In genomic region chr18:25275414-25276001, GRCh38 we compare ENCODE assay signal across 1 cellular context.
A peak's percentile ranks its signal among the peaks of the same experiment; 100 is the strongest.
TF ChIP-seq lines count a peak whose summit lies in the region.

No MANE protein-coding gene starts in this region.

TF ChIP-seq in PFSK-1, 5 proteins besides CTCF, POLR2A, EP300 and RAD21 (continued from another document):
- TF ChIP-seq REST (IDR thresholded peaks at IDR 0.05; ENCODE audit: insufficient read depth in 1 of 2, low read depth in 2 of 2, low read length in 2 of 2) (peak in 1 of 2 experiments; percentile 62; a peak in 1 of 4 replicates), TAF1 (IDR thresholded peaks at IDR 0.05; ENCODE audit: borderline replicate concordance, insufficient read depth, low read length) (peak; percentile 71; the same call in 1 of the 2 replicates), POLR2AphosphoS5 (IDR thresholded peaks at IDR 0.05; ENCODE audit: low read depth, low read length) (peak; percentile 71)
TF ChIP-seq in PFSK-1: peak in this region for 5.
